In the genomic region with DNA sequence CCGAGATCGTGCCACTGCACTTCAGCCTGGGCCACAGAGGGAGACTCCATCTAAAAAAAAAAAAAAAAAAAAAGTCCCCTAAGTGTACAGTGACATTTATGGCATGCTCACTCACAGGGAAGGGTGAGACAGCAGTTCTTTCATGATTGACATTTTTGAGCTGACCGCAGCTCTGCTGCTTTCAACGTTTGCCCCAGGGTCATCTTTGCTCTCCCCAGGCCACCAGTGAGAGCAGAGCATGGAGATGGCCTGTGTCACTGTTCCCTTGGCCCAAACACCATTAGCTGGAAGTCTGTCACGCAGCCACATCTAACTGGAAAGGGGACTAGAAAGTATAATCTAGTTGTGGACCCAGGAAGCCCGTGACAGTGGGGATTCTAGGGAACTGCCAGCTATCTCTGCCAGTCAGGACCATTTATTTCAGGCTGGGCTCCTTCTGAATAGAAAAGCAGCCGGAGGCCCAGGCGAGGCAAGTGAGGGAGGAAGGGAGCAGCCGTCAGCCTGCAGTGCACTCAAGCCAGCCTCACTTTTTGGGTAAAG, we compare ENCODE assay signal across 14 cellular contexts.
DNase-seq lines count a peak whose midpoint lies in the region; ATAC-seq and TF ChIP-seq lines count a peak whose summit lies in the region.
"Had no signal": no experiment of that assay in that cellular context is flagged by ENCODE, and none has a peak within 500 bp of the region (broad histone marks: within the 10 kb centered on the region; RNA-seq: fewer than 3 reads in every experiment).

No MANE protein-coding gene starts in this region.

- H3K14ac ChIP-seq in neuronal stem cell (ENCODE audit: low read length), result no peak overlapping the region

- no CpG with 5 or more reads among the region's 9 CpGs for WGBS in neuronal stem cell (ENCODE audit: extremely low coverage in 2 of 2, insufficient read length in 2 of 2, insufficient replicate concordance in 1 of 2), 2 donors

- no peak overlapping the region for H2BK120ac ChIP-seq in neuronal stem cell (ENCODE audit: low read depth, low read length)

- no TSS peak for BruUV-seq in PC-3 (replicated peaks; lab: Mats Ljungman, UMichigan)

- no peaks in the 10 kb centered on the region for H3K9me2 ChIP-seq in PC-3 (replicated peaks; ENCODE audit: low read length)

- H3K27me3 ChIP-seq in neuronal stem cell (ENCODE audit: control insufficient read depth in 3 of 3, insufficient read depth in 3 of 3, low read depth in 1 of 3, low read length in 3 of 3) (peaks cover 0 to 3% (median 0%) of the 10 kb centered on the region in 3 experiments), PC-3 (ENCODE audit: low read length) (no peaks in the 10 kb centered on the region)

- H4K20me1 ChIP-seq in PC-3 (ENCODE audit: low read length), result no peaks in the 10 kb centered on the region

- CTCF ChIA-PET in PC-3 (lab: Charles Lee), result no interaction called here

- H3K4me2 ChIP-seq in neuronal stem cell (ENCODE audit: insufficient read depth, low read length, poor library complexity, severe bottlenecking), result no peak overlapping the region
- no peak overlapping the region for H3K4me2 ChIP-seq in PC-3 (ENCODE audit: low read length)

- peak overlapping the region; percentile 58; the same call in 1 of the 2 replicates for H3K27ac ChIP-seq in VCaP
- no peak overlapping the region for H3K27ac ChIP-seq in neuronal stem cell (replicated peaks; ENCODE audit: low read length)
- H3K27ac ChIP-seq in PC-3 (ENCODE audit: low read length), result no peak overlapping the region

- no peak overlapping the region for H3K23ac ChIP-seq in neuronal stem cell (ENCODE audit: low read depth, low read length, poor library complexity)

- H4K91ac ChIP-seq in neuronal stem cell (ENCODE audit: low read depth, low read length, poor library complexity), result no peak overlapping the region

- no peaks in the 10 kb centered on the region for H3F3A ChIP-seq in PC-3 (ENCODE audit: low read length, unreplicated experiment)

- H3K4me3 ChIP-seq in neuronal stem cell (ENCODE audit: low read length in 2 of 2) (no peak overlapping the region), PC-3 (ENCODE audit: low read length) (no peak overlapping the region)

- peak; percentile 82 for DNase-seq in ELF-1 (ENCODE audit: low read depth, low spot score)
- peak; percentile 47 for DNase-seq in OCI-M1 (lab: John Stamatoyannopoulos, UW)
- DNase-seq in neuronal stem cell (ENCODE audit: low spot score), result no peak
- no peak for DNase-seq in KG1 (lab: John Stamatoyannopoulos, UW)
- DNase-seq in PC-3, result no peak
- no peak for DNase-seq in NCI-H510A treated with DMSO at 0.1 percent for 48 hours (lab: John Stamatoyannopoulos, UW)
- DNase-seq: ACHN; CD4-positive, CD25-positive, alpha-beta regulatory T cell; EL; HCEC 1CT; NCI-H1048; NCI-H2227 treated with DMSO at 0.1 percent for 48 hours; SIG-M5 had no signal

- ATAC-seq in PC-3, result no peak

- no peak overlapping the region for H2AK5ac ChIP-seq in neuronal stem cell (ENCODE audit: low read depth, low read length)

- H3K79me1 ChIP-seq in neuronal stem cell (ENCODE audit: low read depth, low read length), result no peaks in the 10 kb centered on the region

- no peak overlapping the region for H2BK5ac ChIP-seq in neuronal stem cell (ENCODE audit: low read length)

- H3K36me3 ChIP-seq in neuronal stem cell (replicated peaks in 1 of 2; ENCODE audit: control insufficient read depth in 2 of 2, insufficient read depth in 2 of 2, low read length in 2 of 2), result no peaks in the 10 kb centered on the region
- no peaks in the 10 kb centered on the region for H3K36me3 ChIP-seq in PC-3 (ENCODE audit: low read depth, low read length)

- peak overlapping the region; percentile 31 for H3K18ac ChIP-seq in neuronal stem cell (ENCODE audit: low read length)

- H2BK12ac ChIP-seq in neuronal stem cell (ENCODE audit: low read length), result no peak overlapping the region

- no peak for TF ChIP-seq CTCF in VCaP (conservative IDR thresholded peaks at IDR 0.05)
- TF ChIP-seq CTCF in PC-3 (conservative IDR thresholded peaks at IDR 0.05; ENCODE audit: low read depth, low read length), result no peak

- H2AFZ ChIP-seq in neuronal stem cell (ENCODE audit: low read length) (peak overlapping the region; percentile 65), PC-3 (ENCODE audit: low read length) (no peak overlapping the region)

- H3K9ac ChIP-seq in neuronal stem cell (ENCODE audit: low read depth, low read length, poor library complexity) (no peak overlapping the region), PC-3 (ENCODE audit: low read length) (no peak overlapping the region)

- H3K4ac ChIP-seq in neuronal stem cell (ENCODE audit: low read length), result no peak overlapping the region

- H3K9me3 ChIP-seq in neuronal stem cell (replicated peaks in 1 of 2; ENCODE audit: control insufficient read depth in 2 of 2, insufficient read depth in 1 of 2, low read depth in 1 of 2, low read length in 2 of 2), result no peaks in the 10 kb centered on the region
- no peaks in the 10 kb centered on the region for H3K9me3 ChIP-seq in PC-3 (ENCODE audit: low read length)

- H4K8ac ChIP-seq in neuronal stem cell (ENCODE audit: low read depth, low read length), result no peak overlapping the region

- H3K4me1 ChIP-seq in neuronal stem cell (ENCODE audit: control insufficient read depth in 2 of 2, insufficient read depth in 1 of 2, low read depth in 1 of 2, low read length in 2 of 2) (peaks cover 35 to 41% of the 10 kb centered on the region in 2 donors), PC-3 (ENCODE audit: insufficient read depth, low read length) (peaks cover 13% of the 10 kb centered on the region)

- H3K79me2 ChIP-seq in PC-3 (ENCODE audit: low read length), result no peaks in the 10 kb centered on the region

- intact Hi-C loops in PC-3 (cut with micrococcal nuclease), result no loop called here

- POLR2A ChIA-PET in PC-3 (lab: Charles Lee; ENCODE audit: unreplicated experiment), result no interaction called here

- peak overlapping the region; percentile 20 for H2BK15ac ChIP-seq in neuronal stem cell (ENCODE audit: low read length)

Comparison
In these comparisons a context has a peak if more than half of its experiments do, and no peak if none do; other contexts are left out.
1. DNase-seq: peak in ELF-1 (single experiment) and OCI-M1 (single experiment); none in neuronal stem cell (single experiment), KG1 (single experiment), PC-3 (single experiment) and NCI-H510A treated with DMSO at 0.1 percent for 48 hours (single experiment).